ENCODE assay signal across 8 cellular contexts in the genomic region with DNA sequence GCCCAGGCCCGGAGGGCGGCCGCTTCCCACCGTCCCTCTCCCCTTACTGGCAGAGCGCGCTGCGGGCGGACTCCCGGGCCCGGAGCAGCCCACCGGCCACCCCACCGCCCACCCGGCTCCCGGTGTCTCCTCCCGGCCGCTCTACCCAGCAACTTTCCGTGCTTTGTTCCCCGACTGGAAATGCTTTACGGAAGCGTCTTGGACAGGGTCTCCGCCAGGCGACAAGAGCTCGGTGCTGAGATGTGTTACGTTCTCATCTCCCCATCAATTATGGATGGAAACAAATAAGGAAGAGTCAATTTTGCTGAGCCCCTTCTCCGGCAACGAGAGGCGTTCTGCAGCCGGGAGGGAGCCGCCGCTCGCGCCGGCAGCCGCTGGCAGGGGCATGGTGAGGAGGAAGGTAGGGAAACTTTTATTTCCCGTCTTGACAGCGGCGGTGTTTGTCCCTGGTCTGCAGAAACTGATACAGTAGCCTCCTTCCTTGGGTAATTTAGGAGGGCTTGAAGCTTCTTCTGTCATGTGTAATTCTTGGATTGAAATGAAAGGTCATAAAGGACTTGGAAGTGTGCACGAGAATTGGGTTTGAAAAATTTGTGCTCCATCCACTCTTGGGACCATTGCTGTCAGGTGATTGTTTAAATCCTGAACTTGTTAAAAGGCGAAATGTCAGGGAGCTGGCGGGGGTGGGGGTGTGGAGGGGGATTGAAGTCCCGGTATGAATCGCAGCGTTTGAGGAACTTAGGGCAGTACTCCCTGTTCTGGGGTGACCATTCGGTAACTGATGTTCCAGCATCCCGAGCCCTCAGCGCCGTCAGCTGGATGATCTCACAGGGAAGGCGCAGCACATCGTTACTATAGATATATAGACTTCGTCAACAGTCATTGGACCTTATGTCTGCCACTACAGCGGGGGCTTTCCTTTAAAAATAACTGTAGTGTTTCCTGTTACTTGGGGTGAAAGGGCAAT. TPM values are rescaled to one million over a fixed set of nuclear protein-coding genes. Genes with fewer than 3 reads are reported as not detected.
DNase-seq lines count a peak whose midpoint lies in the region; ATAC-seq and TF ChIP-seq lines count a peak whose summit lies in the region.

No MANE protein-coding gene starts in this region.

- no peak overlapping the region for H3K14ac ChIP-seq in neuronal stem cell (ENCODE audit: low read length)

- peak; percentile 34 for DNase-seq in AG20443 (ENCODE audit: low spot score)
- no peak for DNase-seq in NT2/D1 (ENCODE audit: low read depth, low spot score)
- peak in 1 of 2 donors; percentile 26 for DNase-seq in foreskin keratinocyte
- no peak for DNase-seq in neuronal stem cell (ENCODE audit: low spot score)

- peak overlapping the region; percentile 70 for H3K9ac ChIP-seq in NT2/D1 (ENCODE audit: insufficient read length, low read depth)
- H3K9ac ChIP-seq in neuronal stem cell (ENCODE audit: low read depth, low read length, poor library complexity), result peak overlapping the region; percentile 78

- H3K27me3 ChIP-seq in NT2/D1 (ENCODE audit: insufficient read depth, insufficient read length) (peaks cover 29% of the 10 kb centered on the region), foreskin keratinocyte (no peaks in the 10 kb centered on the region), neuronal stem cell (ENCODE audit: control insufficient read depth in 3 of 3, insufficient read depth in 3 of 3, low read depth in 1 of 3, low read length in 3 of 3) (peaks cover 0 to 79% (median 0%) of the 10 kb centered on the region in 3 experiments)

- H3K4me3 ChIP-seq in NT2/D1 (ENCODE audit: insufficient read length, low read depth) (peak overlapping the region; percentile 55), neuronal stem cell (ENCODE audit: low read length in 2 of 2) (peak overlapping the region; percentile 31 to 80)

- no peaks in the 10 kb centered on the region for H3K79me1 ChIP-seq in neuronal stem cell (ENCODE audit: low read depth, low read length)

- no peaks in the 10 kb centered on the region for H3K9me3 ChIP-seq in NT2/D1 (ENCODE audit: insufficient read depth, low read length)
- no peaks in the 10 kb centered on the region for H3K9me3 ChIP-seq in neuronal stem cell (replicated peaks in 1 of 2; ENCODE audit: control insufficient read depth in 2 of 2, insufficient read depth in 1 of 2, low read depth in 1 of 2, low read length in 2 of 2)

- H3K4me1 ChIP-seq in NT2/D1 (ENCODE audit: insufficient read depth, insufficient read length) (no peaks in the 10 kb centered on the region), foreskin keratinocyte (no peaks in the 10 kb centered on the region), neuronal stem cell (ENCODE audit: control insufficient read depth in 2 of 2, insufficient read depth in 1 of 2, low read depth in 1 of 2, low read length in 2 of 2) (peaks cover 4 to 7% of the 10 kb centered on the region in 2 donors)

- no peak overlapping the region for H2BK12ac ChIP-seq in neuronal stem cell (ENCODE audit: low read length)

- no peak overlapping the region for H2BK15ac ChIP-seq in neuronal stem cell (ENCODE audit: low read length)

- H2AK5ac ChIP-seq in neuronal stem cell (ENCODE audit: low read depth, low read length), result no peak overlapping the region

- H3K23ac ChIP-seq in neuronal stem cell (ENCODE audit: low read depth, low read length, poor library complexity), result no peak overlapping the region

- ATAC-seq in foreskin keratinocyte (peak; percentile 26), HG02759 (IDR thresholded peaks at IDR 0.05; ENCODE audit: unreplicated experiment) (no peak), HG03095 (IDR thresholded peaks at IDR 0.05; ENCODE audit: unreplicated experiment) (no peak), GM19395 (IDR thresholded peaks at IDR 0.05; ENCODE audit: unreplicated experiment) (no peak), GM18505 (IDR thresholded peaks at IDR 0.05; ENCODE audit: unreplicated experiment) (no peak)

- peak overlapping the region; percentile 93 for H2AFZ ChIP-seq in neuronal stem cell (ENCODE audit: low read length)

- no peak overlapping the region for H4K91ac ChIP-seq in neuronal stem cell (ENCODE audit: low read depth, low read length, poor library complexity)

- H3K4me2 ChIP-seq in neuronal stem cell (ENCODE audit: insufficient read depth, low read length, poor library complexity, severe bottlenecking), result peak overlapping the region; percentile 90

- no peak overlapping the region for H2BK120ac ChIP-seq in neuronal stem cell (ENCODE audit: low read depth, low read length)

- H3K4ac ChIP-seq in neuronal stem cell (ENCODE audit: low read length), result no peak overlapping the region

- H3K36me3 ChIP-seq in NT2/D1 (ENCODE audit: insufficient read depth, insufficient read length, low read length) (no peaks in the 10 kb centered on the region), neuronal stem cell (replicated peaks in 1 of 2; ENCODE audit: control insufficient read depth in 2 of 2, insufficient read depth in 2 of 2, low read length in 2 of 2) (no peaks in the 10 kb centered on the region)

- TF ChIP-seq CTCF in foreskin keratinocyte (conservative IDR thresholded peaks at IDR 0.05), result no peak

- no peak overlapping the region for H4K8ac ChIP-seq in neuronal stem cell (ENCODE audit: low read depth, low read length)

- no peak overlapping the region for H3K27ac ChIP-seq in foreskin keratinocyte
- no peak overlapping the region for H3K27ac ChIP-seq in neuronal stem cell (replicated peaks; ENCODE audit: low read length)

- H3K18ac ChIP-seq in neuronal stem cell (ENCODE audit: low read length), result peak overlapping the region; percentile 89

- no peak overlapping the region for H2BK5ac ChIP-seq in neuronal stem cell (ENCODE audit: low read length)

- no CpG with 5 or more reads among the region's 51 CpGs for WGBS in neuronal stem cell (ENCODE audit: extremely low coverage in 2 of 2, insufficient read length in 2 of 2, insufficient replicate concordance in 1 of 2), 2 donors

- no peak for TF ChIP-seq POLR2A in GM18505 (IDR thresholded peaks at IDR 0.05; ENCODE audit: borderline replicate concordance, extremely low read depth, insufficient read depth, insufficient read length)

RNA-seq across cellular contexts. Expression of gene SEMA6D, which starts 1.5 kb away (rescaled TPM):
- total RNA-seq in foreskin keratinocyte, result 0.74 and 1.2 TPM in 2 replicates
- 0.14 and 0.17 TPM in 2 replicates for polyA plus RNA-seq in foreskin keratinocyte
- 2.7 TPM for polyA plus RNA-seq in neuronal stem cell (2013, experiment 1 of 2)
- 2.8 TPM for polyA plus RNA-seq in neuronal stem cell (2013, experiment 2 of 2)
